Comparison of ENCODE assay signal across 30 cellular contexts in genomic region chr3:148477375-148477774, GRCh38.
DNase-seq lines count a peak whose midpoint lies in the region; ATAC-seq, FAIRE-seq and TF ChIP-seq lines count a peak whose summit lies in the region.
"Had no signal": no experiment of that assay in that cellular context is flagged by ENCODE, and none has a peak within 500 bp of the region (broad histone marks: within the 10 kb centered on the region; RNA-seq: fewer than 3 reads in every experiment).

No MANE protein-coding gene starts in this region.

- CTCF ChIA-PET in HepG2 (lab: Yijun Ruan, JAX; ENCODE audit: low intra/inter-chr PET ratio, low total read pairs): no interaction called here

- no peak for TF ChIP-seq CTCF in HepG2 (CRISPR knock-in tag; IDR thresholded peaks at IDR 0.05)
- no peak for TF ChIP-seq CTCF in right lobe of liver (IDR thresholded peaks at IDR 0.05)
- no peak for TF ChIP-seq CTCF in osteoblast (IDR thresholded peaks at IDR 0.05; ENCODE audit: extremely low read depth, low read depth, low read length)

- TF ChIP-seq POLR2A in HepG2 (IDR thresholded peaks at IDR 0.05; ENCODE audit: insufficient read depth in 1 of 2, low read depth in 2 of 2, low read length in 2 of 2): no peak
- TF ChIP-seq POLR2A in right lobe of liver (IDR thresholded peaks at IDR 0.05): no peak

- H4K20me1 ChIP-seq in HepG2 (ENCODE audit: insufficient read depth, low read length) (no peaks in the 10 kb centered on the region), osteoblast (ENCODE audit: insufficient read depth, low read length) (no peaks in the 10 kb centered on the region)
- H4K20me1 ChIP-seq: BLaER1; BLaER1 treated with 17β-estradiol and CSF1 and Interleukin-3, amounts not matched to agents 10 nM and 100 nM had no signal

- H3K36me3 ChIP-seq in HepG2 (replicated peaks in 1 of 2; ENCODE audit: control insufficient read depth in 1 of 2, insufficient read depth in 2 of 2, low read length in 2 of 2): no peaks in the 10 kb centered on the region
- no peaks in the 10 kb centered on the region for H3K36me3 ChIP-seq in right lobe of liver
- H3K36me3 ChIP-seq in osteoblast (ENCODE audit: insufficient read depth, low read length): no peaks in the 10 kb centered on the region
- H3K36me3 ChIP-seq: BE2C; BLaER1; BLaER1 treated with 17β-estradiol and CSF1 and Interleukin-3, amounts not matched to agents 10 nM and 100 nM had no signal

- no peak overlapping the region for H3K4me2 ChIP-seq in HepG2 (ENCODE audit: low read depth, low read length)
- no peak overlapping the region for H3K4me2 ChIP-seq in osteoblast (ENCODE audit: insufficient read depth, low read length)
- H3K4me2 ChIP-seq: A549; BLaER1; BLaER1 treated with 17β-estradiol and CSF1 and Interleukin-3, amounts not matched to agents 10 nM and 100 nM had no signal

- H3K27me3 ChIP-seq in HepG2 (ENCODE audit: control insufficient read depth in 1 of 2, insufficient read depth in 2 of 2, low read length in 2 of 2): no peaks in the 10 kb centered on the region
- no peaks in the 10 kb centered on the region for H3K27me3 ChIP-seq in right lobe of liver
- H3K27me3 ChIP-seq in osteoblast (ENCODE audit: insufficient read depth, low read length): no peaks in the 10 kb centered on the region
- H3K27me3 ChIP-seq: BE2C; BLaER1; BLaER1 treated with 17β-estradiol and CSF1 and Interleukin-3, amounts not matched to agents 10 nM and 100 nM had no signal

- H3K9me3 ChIP-seq in HepG2 (ENCODE audit: low read length): peaks cover 11% of the 10 kb centered on the region
- peaks cover 0 to 4% (median 0%) of the 10 kb centered on the region in 4 donors for H3K9me3 ChIP-seq in right lobe of liver
- no peaks in the 10 kb centered on the region for H3K9me3 ChIP-seq in osteoblast (ENCODE audit: low read depth, low read length)
- H3K9me3 ChIP-seq: BE2C had no signal

- in situ Hi-C loops in HepG2 (cut with HindIII; ENCODE audit: extremely low pct_ligation_motif_present, low pct_unique_long_range_greater_than_20kb): no loop called here

- no peak overlapping the region for H3K9ac ChIP-seq in HepG2 (ENCODE audit: insufficient read depth, low read depth, low read length)
- H3K9ac ChIP-seq: BLaER1; BLaER1 treated with 17β-estradiol and CSF1 and Interleukin-3, amounts not matched to agents 10 nM and 100 nM had no signal

- no peak overlapping the region for H3K27ac ChIP-seq in HepG2 (ENCODE audit: extremely low read length, insufficient read depth, low read length)
- H3K27ac ChIP-seq in right lobe of liver: no peak overlapping the region
- H3K27ac ChIP-seq in osteoblast (ENCODE audit: low read depth, low read length): no peak overlapping the region
- H3K27ac ChIP-seq: 22Rv1; A549; BLaER1; BLaER1 treated with 17β-estradiol and CSF1 and Interleukin-3, amounts not matched to agents 10 nM and 100 nM; C4-2B had no signal

- H3K79me2 ChIP-seq in HepG2 (ENCODE audit: insufficient read depth, low read length): no peaks in the 10 kb centered on the region
- H3K79me2 ChIP-seq in osteoblast (ENCODE audit: insufficient read depth, low read length): no peaks in the 10 kb centered on the region

- TF ChIP-seq EP300 in HepG2 (IDR thresholded peaks at IDR 0.05; ENCODE audit: low read depth in 2 of 2, low read length in 2 of 2): no peak
- no peak for TF ChIP-seq EP300 in HepG2 (CRISPR knock-in tag; IDR thresholded peaks at IDR 0.05; ENCODE audit: borderline replicate concordance)

- 44% methylated on average over 2 of the region's 2 CpGs for WGBS in HepG2 (ENCODE audit: low lambda C conversion rate)
- 68% methylated on average over 2 of the region's 2 CpGs for WGBS in right lobe of liver (ENCODE audit: insufficient coverage, low coverage, low lambda C conversion rate, missing lambda C conversion rate)

- BruUV-seq in HepG2 (replicated peaks; lab: Mats Ljungman, UMichigan): no TSS peak

- intact Hi-C loops in HepG2 (cut with micrococcal nuclease; ENCODE audit: unreplicated experiment): no loop called here
- intact Hi-C loops in right lobe of liver (cut with DNase I): no loop called here

- no peak for TF ChIP-seq RAD21 in HepG2 (CRISPR knock-in tag; IDR thresholded peaks at IDR 0.05)

- FAIRE-seq in HepG2 (lab: Jason Lieb, UNC): no peak
- FAIRE-seq: A549, D721Med had no signal

- no peak for DNase-seq in HepG2 (ENCODE audit: low spot score)
- DNase-seq in right lobe of liver: no peak
- DNase-seq in osteoblast (ENCODE audit: insufficient read length, low spot score, missing footprints): peak; percentile 30
- no peak for DNase-seq in effector CD4-positive, alpha-beta T cell
- DNase-seq: 8988T; ACHN; AML-193; BE2C; C1 segment of cervical spinal cord; Caco-2; Calu3; CD4-positive, alpha-beta memory T cell; CD4-positive, alpha-beta T cell; CD4-positive, CD25-positive, alpha-beta regulatory T cell; CD8-positive, alpha-beta memory T cell; CD8-positive, alpha-beta T cell; COR-L47; DMS 273 treated with DMSO at 0.1 percent for 48 hours; DMS153; DMS53; DMS79; DMS79 treated with DMSO at 0.1 percent for 48 hours; DND-41; EL had no signal

- H2AFZ ChIP-seq in HepG2 (ENCODE audit: low read length): no peak overlapping the region
- no peak overlapping the region for H2AFZ ChIP-seq in osteoblast (ENCODE audit: low read length)

- no peaks in the 10 kb centered on the region for H3K4me1 ChIP-seq in HepG2 (ENCODE audit: insufficient read depth, low read length)
- no peaks in the 10 kb centered on the region for H3K4me1 ChIP-seq in right lobe of liver
- H3K4me1 ChIP-seq in osteoblast (ENCODE audit: insufficient read depth, low read length): no peaks in the 10 kb centered on the region
- H3K4me1 ChIP-seq: A549; BE2C; BLaER1; BLaER1 treated with 17β-estradiol and CSF1 and Interleukin-3, amounts not matched to agents 10 nM and 100 nM; Caco-2 had no signal

- H3K4me3 ChIP-seq in HepG2 (replicated peaks in 1 of 3; ENCODE audit: insufficient read depth in 1 of 3, low read depth in 2 of 3, low read length in 3 of 3) (no peak overlapping the region), right lobe of liver (no peak overlapping the region), osteoblast (ENCODE audit: insufficient read depth, low read length) (no peak overlapping the region)
- H3K4me3 ChIP-seq: A549; BLaER1; BLaER1 treated with 17β-estradiol and CSF1 and Interleukin-3, amounts not matched to agents 10 nM and 100 nM had no signal

- ATAC-seq in HepG2 (no peak), right lobe of liver (no peak)
- ATAC-seq: A549; CD8-positive, alpha-beta T cell had no signal

- POLR2A ChIA-PET in HepG2 (lab: Yijun Ruan, JAX): no interaction called here

TF ChIP-seq in HepG2, 621 proteins besides CTCF, POLR2A, EP300 and RAD21:
- TF ChIP-seq MZF1 (CRISPR knock-in tag; IDR thresholded peaks at IDR 0.05; ENCODE audit: borderline replicate concordance) (no peak), ZFP1 (CRISPR knock-in tag; IDR thresholded peaks at IDR 0.05) (peak; percentile 94; the same call in 1 of the 2 replicates), ZSCAN29 (CRISPR knock-in tag; conservative IDR thresholded peaks at IDR 0.05) (no peak), CBX1 (IDR thresholded peaks at IDR 0.05; ENCODE audit: low read depth) (no peak), XBP1 (CRISPR knock-in tag; IDR thresholded peaks at IDR 0.05) (no peak), ZNF382 (CRISPR knock-in tag; IDR thresholded peaks at IDR 0.05; ENCODE audit: borderline replicate concordance) (no peak), SUZ12 (IDR thresholded peaks at IDR 0.05; ENCODE audit: low read depth, low read length) (no peak)
